Comparison of ENCODE assay signal across 8 cellular contexts in genomic region chr1:27384797-27385196, GRCh38. TPM values are rescaled to one million over a fixed set of nuclear protein-coding genes. Genes with fewer than 3 reads are reported as not detected.
"Had no signal": no experiment of that assay in that cellular context is flagged by ENCODE, and none has a peak within 500 bp of the region (broad histone marks: within the 10 kb centered on the region; RNA-seq: fewer than 3 reads in every experiment).

No MANE protein-coding gene starts in this region.

RNA-seq across cellular contexts. Expression of gene CD164L2, which starts 1.7 kb away (rescaled TPM):
- total RNA-seq: stomach, subcutaneous adipose tissue, temporal lobe, thoracic aorta, tibial nerve, transverse colon, ureter, urinary bladder had no signal

RNA-seq across cellular contexts. Expression of gene GPR3, which starts 7.6 kb away (rescaled TPM):
- total RNA-seq: thoracic aorta, tibial nerve, transverse colon had no signal

RNA-seq across cellular contexts. Expression of gene FCN3, which starts 10.2 kb away (rescaled TPM):
- total RNA-seq: urinary bladder had no signal
